ENCODE assay signal across 1 cellular context in the genomic region with DNA sequence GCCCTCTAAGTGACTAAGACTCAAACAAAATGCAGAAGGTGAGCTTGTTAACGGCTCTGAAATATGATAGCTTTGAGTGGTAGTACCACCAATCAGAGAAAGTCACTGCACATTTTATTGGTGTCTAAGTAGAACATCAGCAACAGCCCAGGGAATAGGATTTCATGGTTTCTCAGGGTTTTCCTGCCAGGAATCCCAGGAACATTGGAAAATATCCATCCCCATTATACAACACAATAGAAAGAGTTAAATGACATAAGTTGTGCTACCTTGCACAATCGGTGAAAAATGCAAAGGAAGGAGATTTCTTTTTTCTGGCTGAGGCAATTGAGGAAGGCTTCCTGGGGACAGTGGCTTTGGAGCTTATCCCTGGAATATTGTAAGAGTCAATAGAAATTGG.
TF ChIP-seq lines count a peak whose summit lies in the region.

No MANE protein-coding gene starts in this region.

TF ChIP-seq in GM23338, 12 proteins besides CTCF, POLR2A, EP300 and RAD21 (continued from another document):
- TF ChIP-seq, protein P1, sequence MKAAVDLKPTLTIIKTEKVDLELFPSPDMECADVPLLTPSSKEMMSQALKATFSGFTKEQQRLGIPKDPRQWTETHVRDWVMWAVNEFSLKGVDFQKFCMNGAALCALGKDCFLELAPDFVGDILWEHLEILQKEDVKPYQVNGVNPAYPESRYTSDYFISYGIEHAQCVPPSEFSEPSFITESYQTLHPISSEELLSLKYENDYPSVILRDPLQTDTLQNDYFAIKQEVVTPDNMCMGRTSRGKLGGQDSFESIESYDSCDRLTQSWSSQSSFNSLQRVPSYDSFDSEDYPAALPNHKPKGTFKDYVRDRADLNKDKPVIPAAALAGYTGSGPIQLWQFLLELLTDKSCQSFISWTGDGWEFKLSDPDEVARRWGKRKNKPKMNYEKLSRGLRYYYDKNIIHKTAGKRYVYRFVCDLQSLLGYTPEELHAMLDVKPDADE (IDR thresholded peaks at IDR 0.05), result no peak
- TF ChIP-seq CREB1 (CRISPR knock-in tag; IDR thresholded peaks at IDR 0.05; ENCODE audit: low read depth), result no peak
- TF ChIP-seq, protein P2, sequence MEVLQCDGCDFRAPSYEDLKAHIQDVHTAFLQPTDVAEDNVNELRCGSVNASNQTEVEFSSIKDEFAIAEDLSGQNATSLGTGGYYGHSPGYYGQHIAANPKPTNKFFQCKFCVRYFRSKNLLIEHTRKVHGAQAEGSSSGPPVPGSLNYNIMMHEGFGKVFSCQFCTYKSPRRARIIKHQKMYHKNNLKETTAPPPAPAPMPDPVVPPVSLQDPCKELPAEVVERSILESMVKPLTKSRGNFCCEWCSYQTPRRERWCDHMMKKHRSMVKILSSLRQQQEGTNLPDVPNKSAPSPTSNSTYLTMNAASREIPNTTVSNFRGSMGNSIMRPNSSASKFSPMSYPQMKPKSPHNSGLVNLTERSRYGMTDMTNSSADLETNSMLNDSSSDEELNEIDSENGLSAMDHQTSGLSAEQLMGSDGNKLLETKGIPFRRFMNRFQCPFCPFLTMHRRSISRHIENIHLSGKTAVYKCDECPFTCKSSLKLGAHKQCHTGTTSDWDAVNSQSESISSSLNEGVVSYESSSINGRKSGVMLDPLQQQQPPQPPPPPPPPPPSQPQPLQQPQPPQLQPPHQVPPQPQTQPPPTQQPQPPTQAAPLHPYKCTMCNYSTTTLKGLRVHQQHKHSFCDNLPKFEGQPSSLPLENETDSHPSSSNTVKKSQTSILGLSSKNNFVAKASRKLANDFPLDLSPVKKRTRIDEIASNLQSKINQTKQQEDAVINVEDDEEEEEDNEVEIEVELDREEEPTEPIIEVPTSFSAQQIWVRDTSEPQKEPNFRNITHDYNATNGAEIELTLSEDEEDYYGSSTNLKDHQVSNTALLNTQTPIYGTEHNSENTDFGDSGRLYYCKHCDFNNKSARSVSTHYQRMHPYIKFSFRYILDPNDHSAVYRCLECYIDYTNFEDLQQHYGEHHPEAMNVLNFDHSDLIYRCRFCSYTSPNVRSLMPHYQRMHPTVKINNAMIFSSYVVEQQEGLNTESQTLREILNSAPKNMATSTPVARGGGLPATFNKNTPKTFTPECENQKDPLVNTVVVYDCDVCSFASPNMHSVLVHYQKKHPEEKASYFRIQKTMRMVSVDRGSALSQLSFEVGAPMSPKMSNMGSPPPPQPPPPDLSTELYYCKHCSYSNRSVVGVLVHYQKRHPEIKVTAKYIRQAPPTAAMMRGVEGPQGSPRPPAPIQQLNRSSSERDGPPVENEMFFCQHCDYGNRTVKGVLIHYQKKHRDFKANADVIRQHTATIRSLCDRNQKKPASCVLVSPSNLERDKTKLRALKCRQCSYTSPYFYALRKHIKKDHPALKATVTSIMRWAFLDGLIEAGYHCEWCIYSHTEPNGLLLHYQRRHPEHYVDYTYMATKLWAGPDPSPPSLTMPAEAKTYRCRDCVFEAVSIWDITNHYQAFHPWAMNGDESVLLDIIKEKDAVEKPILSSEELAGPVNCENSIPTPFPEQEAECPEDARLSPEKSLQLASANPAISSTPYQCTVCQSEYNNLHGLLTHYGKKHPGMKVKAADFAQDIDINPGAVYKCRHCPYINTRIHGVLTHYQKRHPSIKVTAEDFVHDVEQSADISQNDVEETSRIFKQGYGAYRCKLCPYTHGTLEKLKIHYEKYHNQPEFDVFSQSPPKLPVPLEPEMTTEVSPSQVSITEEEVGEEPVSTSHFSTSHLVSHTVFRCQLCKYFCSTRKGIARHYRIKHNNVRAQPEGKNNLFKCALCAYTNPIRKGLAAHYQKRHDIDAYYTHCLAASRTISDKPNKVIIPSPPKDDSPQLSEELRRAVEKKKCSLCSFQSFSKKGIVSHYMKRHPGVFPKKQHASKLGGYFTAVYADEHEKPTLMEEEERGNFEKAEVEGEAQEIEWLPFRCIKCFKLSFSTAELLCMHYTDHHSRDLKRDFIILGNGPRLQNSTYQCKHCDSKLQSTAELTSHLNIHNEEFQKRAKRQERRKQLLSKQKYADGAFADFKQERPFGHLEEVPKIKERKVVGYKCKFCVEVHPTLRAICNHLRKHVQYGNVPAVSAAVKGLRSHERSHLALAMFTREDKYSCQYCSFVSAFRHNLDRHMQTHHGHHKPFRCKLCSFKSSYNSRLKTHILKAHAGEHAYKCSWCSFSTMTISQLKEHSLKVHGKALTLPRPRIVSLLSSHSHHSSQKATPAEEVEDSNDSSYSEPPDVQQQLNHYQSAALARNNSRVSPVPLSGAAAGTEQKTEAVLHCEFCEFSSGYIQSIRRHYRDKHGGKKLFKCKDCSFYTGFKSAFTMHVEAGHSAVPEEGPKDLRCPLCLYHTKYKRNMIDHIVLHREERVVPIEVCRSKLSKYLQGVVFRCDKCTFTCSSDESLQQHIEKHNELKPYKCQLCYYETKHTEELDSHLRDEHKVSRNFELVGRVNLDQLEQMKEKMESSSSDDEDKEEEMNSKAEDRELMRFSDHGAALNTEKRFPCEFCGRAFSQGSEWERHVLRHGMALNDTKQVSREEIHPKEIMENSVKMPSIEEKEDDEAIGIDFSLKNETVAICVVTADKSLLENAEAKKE (CRISPR knock-in tag; IDR thresholded peaks at IDR 0.05), result no peak
